Comparison of ENCODE assay signal across 18 cellular contexts in the genomic region with DNA sequence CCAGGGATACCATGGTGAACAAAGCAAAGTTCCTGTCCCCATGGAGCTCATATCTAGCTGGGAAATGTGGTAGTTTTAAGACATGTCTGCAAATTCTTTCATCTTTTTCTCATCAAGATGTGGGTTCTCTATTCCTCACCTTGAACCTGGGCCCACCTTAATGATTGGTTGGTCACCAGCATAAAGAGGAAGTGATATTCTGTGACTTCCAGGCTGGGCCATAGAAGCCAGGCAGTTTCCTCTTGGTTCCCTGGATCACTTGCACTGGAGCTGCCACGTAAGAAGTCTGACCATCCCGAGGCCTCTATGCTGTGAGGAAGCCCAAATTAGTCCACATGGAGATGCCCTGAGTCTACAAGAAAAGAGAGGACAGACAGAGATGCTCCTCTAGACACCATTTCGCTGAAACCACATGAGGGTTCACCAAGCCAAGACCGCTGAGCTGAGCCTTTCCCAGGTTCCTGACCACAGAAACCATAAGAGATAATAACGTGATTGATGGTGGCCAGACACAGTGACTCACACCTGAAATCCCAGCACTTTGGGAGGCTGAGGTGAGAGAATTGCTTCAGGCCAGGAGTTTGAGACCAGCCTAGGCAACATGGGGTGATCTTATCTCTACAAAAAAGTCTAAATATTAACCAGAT.
DNase-seq lines count a peak whose midpoint lies in the region; ATAC-seq and TF ChIP-seq lines count a peak whose summit lies in the region.
"Had no signal": no experiment of that assay in that cellular context is flagged by ENCODE, and none has a peak within 500 bp of the region (broad histone marks: within the 10 kb centered on the region; RNA-seq: fewer than 3 reads in every experiment).

No MANE protein-coding gene starts in this region.

- TF ChIP-seq CTCF in AG10803 (conservative IDR thresholded peaks at IDR 0.05; ENCODE audit: low read length), result no peak
- TF ChIP-seq CTCF in progenitor cell of endocrine pancreas (IDR thresholded peaks at IDR 0.05; ENCODE audit: unreplicated experiment), result no peak

- H3K9me3 Mint-ChIP-seq in progenitor cell of endocrine pancreas (ENCODE audit: low read depth), result no peaks in the 10 kb centered on the region
- H3K9me3 Mint-ChIP-seq: CD4-positive, alpha-beta T cell; H9 had no signal

- DNase-seq in AG10803 (ENCODE audit: low read depth), result peak; percentile 8
- peak; percentile 24 for DNase-seq in H4 (ENCODE audit: low spot score)
- peak; percentile 89 for DNase-seq in RPMI7951 (ENCODE audit: low read depth)
- DNase-seq in kidney tubule cell (ENCODE audit: low spot score), result peak; percentile 44
- DNase-seq in cerebellum (ENCODE audit: low spot score), result no peak
- no peak for DNase-seq in progenitor cell of endocrine pancreas (ENCODE audit: low spot score, unreplicated experiment)
- DNase-seq in DMS153 (lab: John Stamatoyannopoulos, UW), result no peak
- DNase-seq: Caco-2; CD4-positive, alpha-beta T cell; H9; NCI-H1105 treated with DMSO at 0.1 percent for 48 hours; NCI-H187 treated with DMSO at 0.1 percent for 48 hours; NCI-H226; NCI-H524; NCI-H82; PC-9; SJCRH30 had no signal

- H3K4me1 Mint-ChIP-seq in progenitor cell of endocrine pancreas (ENCODE audit: low read depth), result no peaks in the 10 kb centered on the region

- no peaks in the 10 kb centered on the region for H3K36me3 Mint-ChIP-seq in progenitor cell of endocrine pancreas (ENCODE audit: insufficient read depth)

- H3K27me3 Mint-ChIP-seq in progenitor cell of endocrine pancreas, result peaks cover 4% of the 10 kb centered on the region

- H3K4me3 Mint-ChIP-seq in progenitor cell of endocrine pancreas (ENCODE audit: low read depth), result no peak overlapping the region
- H3K4me3 Mint-ChIP-seq: CD4-positive, alpha-beta T cell; H9 had no signal

- H3K4me3 ChIP-seq in AG10803 (ENCODE audit: low read length), result no peak overlapping the region
- H3K4me3 ChIP-seq: PC-9, SJCRH30 had no signal

- no peak overlapping the region for H3K27ac Mint-ChIP-seq in progenitor cell of endocrine pancreas
- H3K27ac Mint-ChIP-seq: CD4-positive, alpha-beta T cell; H9 had no signal

- ATAC-seq in HG03139 (IDR thresholded peaks at IDR 0.05; ENCODE audit: unreplicated experiment), result no peak

Comparison
In these comparisons a context has a peak if more than half of its experiments do, and no peak if none do; other contexts are left out.
1. DNase-seq: peak in AG10803 (single experiment), H4 (single experiment), RPMI7951 (single experiment) and kidney tubule cell (single experiment); none in cerebellum (single experiment), progenitor cell of endocrine pancreas (single experiment) and DMS153 (single experiment).